In the genomic region with DNA sequence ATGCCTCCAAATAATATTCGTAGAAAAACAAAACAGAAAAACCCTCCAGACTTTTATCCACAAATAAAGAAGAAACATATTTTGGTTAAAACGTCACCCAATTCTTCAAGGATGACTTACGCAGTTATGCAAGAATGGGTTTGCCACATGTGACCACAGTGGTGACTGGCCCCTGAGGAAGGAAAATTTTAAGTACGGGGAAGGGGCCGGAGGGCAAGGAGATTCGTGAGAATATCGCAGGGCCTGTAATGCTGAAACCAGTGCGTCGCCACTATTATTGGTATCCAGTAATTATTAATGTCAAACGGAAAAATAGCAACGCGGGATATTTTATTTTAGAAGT, we compare ENCODE assay signal across 8 cellular contexts. TPM values are rescaled to one million over a fixed set of nuclear protein-coding genes. Genes with fewer than 3 reads are reported as not detected.
DNase-seq lines count a peak whose midpoint lies in the region; ATAC-seq and TF ChIP-seq lines count a peak whose summit lies in the region.

No MANE protein-coding gene starts in this region.

- H3K9me3 Mint-ChIP-seq in nephron, result no peaks in the 10 kb centered on the region

- H3K4me3 Mint-ChIP-seq in T-helper 17 cell (peak overlapping the region; percentile 91), nephron (peak overlapping the region; percentile 86 to 88 (median 86))

- H3K4me1 ChIP-seq in esophagus (ENCODE audit: control insufficient read depth in 2 of 2, insufficient read depth in 2 of 2, low read length in 1 of 2), result peaks cover 6 to 14% of the 10 kb centered on the region in 2 donors

- H3K4me1 Mint-ChIP-seq in T-helper 17 cell (peaks cover 13% of the 10 kb centered on the region), nephron (peaks cover 26% of the 10 kb centered on the region)

- peaks cover 5% of the 10 kb centered on the region for H3K36me3 Mint-ChIP-seq in T-helper 17 cell (ENCODE audit: low read depth)
- H3K36me3 Mint-ChIP-seq in nephron (ENCODE audit: low read depth), result peaks cover 19% of the 10 kb centered on the region

- no peaks in the 10 kb centered on the region for H3K9me3 ChIP-seq in T-helper 17 cell (ENCODE audit: control insufficient read depth, low read length, poor library complexity, severe bottlenecking)
- no peaks in the 10 kb centered on the region for H3K9me3 ChIP-seq in esophagus (ENCODE audit: control insufficient read depth in 2 of 2, insufficient read depth in 1 of 2, low read depth in 1 of 2, low read length in 1 of 2)

- H3K4me3 ChIP-seq in esophagus (ENCODE audit: low read depth in 1 of 2, low read length in 2 of 2), result peak overlapping the region; percentile 36 to 99

- no peaks in the 10 kb centered on the region for H3K27me3 ChIP-seq in esophagus (ENCODE audit: control insufficient read depth in 1 of 2, insufficient read depth in 2 of 2, low read length in 2 of 2)

- H3K27ac ChIP-seq in esophagus (ENCODE audit: low read depth in 2 of 2, low read length in 1 of 2), result peak overlapping the region; percentile 81 to 96

- no peaks in the 10 kb centered on the region for H3K27me3 Mint-ChIP-seq in T-helper 17 cell
- peaks cover 3% of the 10 kb centered on the region for H3K27me3 Mint-ChIP-seq in nephron (ENCODE audit: low read depth)

- ATAC-seq in HG03196 (IDR thresholded peaks at IDR 0.05; ENCODE audit: unreplicated experiment) (peak; percentile 14), T-helper 17 cell (peak; percentile 1), GM21786 (IDR thresholded peaks at IDR 0.05; ENCODE audit: unreplicated experiment) (no peak)

- peak overlapping the region; percentile 94 for H3K27ac Mint-ChIP-seq in T-helper 17 cell
- H3K27ac Mint-ChIP-seq in nephron, result peak overlapping the region; percentile 71 to 93 (median 77)

- DNase-seq in SIG-M5 treated with dmso at 0.1 percent for 504 hours (lab: John Stamatoyannopoulos, UW; ENCODE audit: unreplicated experiment), result peak; percentile 88
- no peak for DNase-seq in SIG-M5 (lab: John Stamatoyannopoulos, UW)
- no peak for DNase-seq in T-helper 17 cell
- no peak for DNase-seq in DMS153 treated with DMSO at 0.1 percent for 48 hours (lab: John Stamatoyannopoulos, UW; ENCODE audit: unreplicated experiment)

- H3K36me3 ChIP-seq in esophagus (ENCODE audit: control insufficient read depth in 2 of 2, insufficient read depth in 2 of 2, low read length in 1 of 2), result peaks cover 3 to 11% of the 10 kb centered on the region in 2 donors

- no peak for TF ChIP-seq CTCF in nephron (IDR thresholded peaks at IDR 0.05; ENCODE audit: unreplicated experiment in 3 of 3)

- 35 to 37% methylated on average over 12 of the region's 12 CpGs for WGBS in esophagus, 2 donors

RNA-seq across cellular contexts. Expression of gene MRPS24, which starts 0.6 kb away (rescaled TPM):
- total RNA-seq in T-helper 17 cell, result 10 to 100 TPM; 42.3 to 50.4 TPM
- polyA plus RNA-seq in esophagus, result 100 to 1,000 TPM in 1 of 2 donors, 10 to 100 TPM in 1; 70.4 to 156 TPM

RNA-seq across cellular contexts. Expression of gene URGCP, which starts 36.5 kb away (rescaled TPM):
- total RNA-seq in T-helper 17 cell, result 10 to 100 TPM; 22.0 to 23.3 TPM
- 10 to 100 TPM; 12.2 to 18.8 TPM for polyA plus RNA-seq in esophagus

RNA-seq across cellular contexts. Expression of gene UBE2D4, which starts 56.4 kb away (rescaled TPM):
- 1 to 10 TPM; 6.4 to 6.9 TPM for total RNA-seq in T-helper 17 cell
- polyA plus RNA-seq in esophagus, result 1 to 10 TPM; 8.3 to 8.5 TPM
